Comparison of ENCODE assay signal across 9 cellular contexts in the genomic region with DNA sequence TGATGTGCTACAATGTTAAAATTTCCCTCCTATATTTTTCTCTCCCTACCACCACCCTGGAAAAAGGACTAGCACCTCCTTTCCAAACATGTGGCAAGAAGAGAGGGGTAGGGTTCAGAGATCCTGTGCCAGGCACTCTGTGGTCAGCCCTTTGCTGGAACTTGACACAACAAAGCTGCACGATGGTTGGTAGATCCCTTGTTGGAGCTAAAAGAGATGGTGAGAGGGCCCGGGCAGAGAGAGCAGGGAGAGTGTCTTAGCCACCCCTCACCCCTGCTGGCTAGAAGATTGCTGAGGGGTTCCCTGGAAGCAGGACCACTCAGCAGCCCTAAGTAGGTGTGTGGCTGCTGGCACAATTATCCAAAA. TPM values are rescaled to one million over a fixed set of nuclear protein-coding genes. Genes with fewer than 3 reads are reported as not detected.
DNase-seq lines count a peak whose midpoint lies in the region; ATAC-seq and TF ChIP-seq lines count a peak whose summit lies in the region.
"Had no signal": no experiment of that assay in that cellular context is flagged by ENCODE, and none has a peak within 500 bp of the region (broad histone marks: within the 10 kb centered on the region; RNA-seq: fewer than 3 reads in every experiment).

No MANE protein-coding gene starts in this region.

- peak overlapping the region; percentile 95 for H2BK120ac ChIP-seq in trophoblast cell (ENCODE audit: insufficient read depth, low read length, poor library complexity)

- ATAC-seq in GM18498 (IDR thresholded peaks at IDR 0.05; ENCODE audit: unreplicated experiment), result no peak

- peaks cover 51% of the 10 kb centered on the region for H3K4me1 Mint-ChIP-seq in dendritic cell treated with granulocyte-macrophage colony-stimulating factor and Interleukin-4, amounts not matched to agents 40 ng/mL and 50 ng/mL, for 4 days (ENCODE audit: low read depth)

- H3K27ac ChIP-seq in BLaER1 treated with 17β-estradiol and CSF1 and Interleukin-3, amounts not matched to agents 10 nM and 100 nM, result peak overlapping the region in 9 of 11 experiments; percentile 23 to 91 (median 76); a peak in 15 of 22 replicates
- H3K27ac ChIP-seq in MM.1S (ENCODE audit: low read length) (peak overlapping the region; percentile 33), trophoblast cell (ENCODE audit: low read depth, low read length) (peak overlapping the region; percentile 97)

- H2BK5ac ChIP-seq in trophoblast cell (ENCODE audit: low read depth, low read length, poor library complexity), result peak overlapping the region; percentile 65

- peaks cover 17% of the 10 kb centered on the region for H3K79me2 ChIP-seq in MM.1S (ENCODE audit: low read length)
- H3K79me2 ChIP-seq in trophoblast cell (ENCODE audit: control insufficient read depth, insufficient read depth, low read length, poor library complexity), result peaks cover 22% of the 10 kb centered on the region

- H3K27ac Mint-ChIP-seq in dendritic cell treated with granulocyte-macrophage colony-stimulating factor and Interleukin-4, amounts not matched to agents 40 ng/mL and 50 ng/mL, for 4 days, result peak overlapping the region; percentile 96

- H3K9me3 ChIP-seq in BLaER1 treated with 17β-estradiol and CSF1 and Interleukin-3, amounts not matched to agents 10 nM and 100 nM (replicated peaks in 1 of 11), result no peaks in the 10 kb centered on the region
- no peaks in the 10 kb centered on the region for H3K9me3 ChIP-seq in MM.1S (replicated peaks; ENCODE audit: insufficient read depth, low read length)
- H3K9me3 ChIP-seq in trophoblast cell (ENCODE audit: insufficient read depth, low read depth, low read length), result no peaks in the 10 kb centered on the region

- H3K18ac ChIP-seq in trophoblast cell (ENCODE audit: low read length), result peak overlapping the region; percentile 85

- peak overlapping the region in 3 of 11 experiments; percentile 10 to 82 (median 12); a peak in 1 of 22 replicates for H3K9ac ChIP-seq in BLaER1 treated with 17β-estradiol and CSF1 and Interleukin-3, amounts not matched to agents 10 nM and 100 nM
- H3K9ac ChIP-seq in MM.1S (ENCODE audit: low read length), result no peak overlapping the region
- no peak overlapping the region for H3K9ac ChIP-seq in trophoblast cell (ENCODE audit: low read length)

- H3K4me3 ChIP-seq in BLaER1 treated with 17β-estradiol and CSF1 and Interleukin-3, amounts not matched to agents 10 nM and 100 nM, result no peak overlapping the region
- no peak overlapping the region for H3K4me3 ChIP-seq in MM.1S (ENCODE audit: low read length)
- H3K4me3 ChIP-seq in trophoblast cell (ENCODE audit: low read depth, low read length), result no peak overlapping the region

- H3K36me3 ChIP-seq in BLaER1 treated with 17β-estradiol and CSF1 and Interleukin-3, amounts not matched to agents 10 nM and 100 nM, result no peaks in the 10 kb centered on the region
- H3K36me3 ChIP-seq in MM.1S (replicated peaks; ENCODE audit: insufficient read depth, low read length) (no peaks in the 10 kb centered on the region), trophoblast cell (ENCODE audit: control insufficient read depth in 1 of 2, insufficient read depth in 2 of 2, low read length in 2 of 2) (no peaks in the 10 kb centered on the region)

- peak overlapping the region; percentile 61 for H2AK5ac ChIP-seq in trophoblast cell (ENCODE audit: low read length)

- peak overlapping the region; percentile 93 for H4K91ac ChIP-seq in trophoblast cell (ENCODE audit: low read depth, low read length)

- no peak overlapping the region for H3K23ac ChIP-seq in trophoblast cell (ENCODE audit: low read length)

- H3K4me2 ChIP-seq in BLaER1 treated with 17β-estradiol and CSF1 and Interleukin-3, amounts not matched to agents 10 nM and 100 nM, result peak overlapping the region; percentile 88 to 100 (median 97)
- H3K4me2 ChIP-seq in MM.1S (ENCODE audit: low read depth, low read length), result peak overlapping the region; percentile 94; the same call in 1 of the 2 replicates
- H3K4me2 ChIP-seq in trophoblast cell (ENCODE audit: low read length), result no peak overlapping the region

- H3K27me3 ChIP-seq in BLaER1 treated with 17β-estradiol and CSF1 and Interleukin-3, amounts not matched to agents 10 nM and 100 nM, result no peaks in the 10 kb centered on the region
- H3K27me3 ChIP-seq in MM.1S (replicated peaks; ENCODE audit: insufficient read depth, low read length), result no peaks in the 10 kb centered on the region
- no peaks in the 10 kb centered on the region for H3K27me3 ChIP-seq in trophoblast cell (ENCODE audit: insufficient read depth, low read length)

- H2AFZ ChIP-seq in MM.1S (ENCODE audit: low read length), result peak overlapping the region; percentile 60
- H2AFZ ChIP-seq in trophoblast cell (ENCODE audit: insufficient read depth, low read length, poor library complexity), result peak overlapping the region; percentile 25

- no CpG with 5 or more reads among the region's 2 CpGs for WGBS in trophoblast cell (ENCODE audit: extremely low coverage, insufficient coverage, insufficient read length)

- H4K8ac ChIP-seq in trophoblast cell (ENCODE audit: low read depth, low read length), result peak overlapping the region; percentile 49

- peaks cover 50 to 73% (median 57%) of the 10 kb centered on the region in 10 experiments for H3K4me1 ChIP-seq in BLaER1 treated with 17β-estradiol and CSF1 and Interleukin-3, amounts not matched to agents 10 nM and 100 nM
- peaks cover 24% of the 10 kb centered on the region for H3K4me1 ChIP-seq in MM.1S (ENCODE audit: low read length)
- peaks cover 27 to 35% of the 10 kb centered on the region in 2 experiments for H3K4me1 ChIP-seq in trophoblast cell (ENCODE audit: control insufficient read depth in 1 of 2, insufficient read depth in 2 of 2, low read length in 2 of 2)

- no peak for DNase-seq in MM.1S
- no peak for DNase-seq in trophoblast cell
- no peak for DNase-seq in midbrain (lab: John Stamatoyannopoulos, UW)
- DNase-seq in MV-4-11 (lab: John Stamatoyannopoulos, UW), result no peak
- DNase-seq in GM10266 (ENCODE audit: extremely low spot score), result no peak
- DNase-seq: activated T-cell treated with anti-CD3 and anti-CD28 coated beads for 4 hours had no signal

- H3K79me1 ChIP-seq in trophoblast cell (ENCODE audit: low read length), result peaks cover 38% of the 10 kb centered on the region

- no peak overlapping the region for H4K12ac ChIP-seq in trophoblast cell (ENCODE audit: low read depth, low read length)

- peak overlapping the region; percentile 94 for H2BK12ac ChIP-seq in trophoblast cell (ENCODE audit: low read length)

- intact Hi-C loops in dendritic cell treated with granulocyte-macrophage colony-stimulating factor and Interleukin-4, amounts not matched to agents 40 ng/mL and 50 ng/mL, for 4 days (cut with micrococcal nuclease), result loop anchor here (5.0 kb wide), 1 partner anchor 356 kb away; a partner anchor contains a TSS

- peak overlapping the region; percentile 47 for H3K14ac ChIP-seq in trophoblast cell (ENCODE audit: low read length)

- H3K27me3 Mint-ChIP-seq in dendritic cell treated with granulocyte-macrophage colony-stimulating factor and Interleukin-4, amounts not matched to agents 40 ng/mL and 50 ng/mL, for 4 days, result peaks cover 4% of the 10 kb centered on the region

- peaks cover 24% of the 10 kb centered on the region for H3F3A ChIP-seq in MM.1S (ENCODE audit: insufficient read depth, low read length)

- no peaks in the 10 kb centered on the region for H3K9me2 ChIP-seq in MM.1S (replicated peaks; ENCODE audit: insufficient read depth, low read length)

- no peak for TF ChIP-seq CTCF in MM.1S (IDR thresholded peaks at IDR 0.05; ENCODE audit: low read length)
- no peak for TF ChIP-seq CTCF in GM10266 (IDR thresholded peaks at IDR 0.05; ENCODE audit: control insufficient read depth, insufficient read depth, low read depth, missing control alignments)

- H3K4ac ChIP-seq in trophoblast cell (ENCODE audit: low read depth, low read length), result peak overlapping the region; percentile 68

- H4K20me1 ChIP-seq in BLaER1 treated with 17β-estradiol and CSF1 and Interleukin-3, amounts not matched to agents 10 nM and 100 nM, result peaks cover 9 to 18% (median 16%) of the 10 kb centered on the region in 11 experiments; a peak in 17 of 22 replicates
- no peaks in the 10 kb centered on the region for H4K20me1 ChIP-seq in MM.1S (ENCODE audit: insufficient read depth, low read length)

- peaks cover 10% of the 10 kb centered on the region for H3K36me3 Mint-ChIP-seq in dendritic cell treated with granulocyte-macrophage colony-stimulating factor and Interleukin-4, amounts not matched to agents 40 ng/mL and 50 ng/mL, for 4 days (ENCODE audit: low read depth)

- no peaks in the 10 kb centered on the region for H3K9me3 Mint-ChIP-seq in dendritic cell treated with granulocyte-macrophage colony-stimulating factor and Interleukin-4, amounts not matched to agents 40 ng/mL and 50 ng/mL, for 4 days

- H3K4me3 Mint-ChIP-seq in dendritic cell treated with granulocyte-macrophage colony-stimulating factor and Interleukin-4, amounts not matched to agents 40 ng/mL and 50 ng/mL, for 4 days, result no peak overlapping the region

RNA-seq across cellular contexts. Expression of a gene that starts 2.5 kb away (rescaled TPM):
- polyA plus RNA-seq in trophoblast cell (2013), result 137 and 143 TPM in 2 replicates

Comparison
In these comparisons a context has a peak if more than half of its experiments do, and no peak if none do; other contexts are left out.
1. H3K27ac ChIP-seq: peak in every context shown above with its lines; median percentile 97 in trophoblast cell; 76 in BLaER1 treated with 17β-estradiol and CSF1 and Interleukin-3, amounts not matched to agents 10 nM and 100 nM; 33 in MM.1S.